ENCODE assay signal across 22 cellular contexts in genomic region chr1:243758647-243759046, GRCh38.
DNase-seq lines count a peak whose midpoint lies in the region; ATAC-seq and TF ChIP-seq lines count a peak whose summit lies in the region.
"Had no signal": no experiment of that assay in that cellular context is flagged by ENCODE, and none has a peak within 500 bp of the region (broad histone marks: within the 10 kb centered on the region; RNA-seq: fewer than 3 reads in every experiment).

No MANE protein-coding gene starts in this region.

- no peaks in the 10 kb centered on the region for H3K79me2 ChIP-seq in H9 (ENCODE audit: insufficient read depth, low read length)
- no peaks in the 10 kb centered on the region for H3K79me2 ChIP-seq in mesendoderm (ENCODE audit: control insufficient read depth, insufficient read depth, low read length)

- H3K36me3 ChIP-seq in CD8-positive, alpha-beta T cell (ENCODE audit: insufficient read depth, low read length) = no peaks in the 10 kb centered on the region
- no peaks in the 10 kb centered on the region for H3K36me3 ChIP-seq in mesendoderm (ENCODE audit: control insufficient read depth, insufficient read depth, low read length)
- H3K36me3 ChIP-seq: BE2C had no signal

- no peak overlapping the region for H2BK20ac ChIP-seq in H9 (ENCODE audit: low read depth, low read length, poor library complexity, severe bottlenecking)

- intact Hi-C loops in CD8-positive, alpha-beta T cell (cut with DNase I, micrococcal nuclease) = no loop called here

- no peak overlapping the region for H3K56ac ChIP-seq in H9 (ENCODE audit: insufficient read length, low read depth, low read length)
- no peak overlapping the region for H3K56ac ChIP-seq in mesendoderm (ENCODE audit: low read length)

- no peak overlapping the region for H3K14ac ChIP-seq in H9 (ENCODE audit: insufficient read depth, low read length)

- no peak overlapping the region for H4K91ac ChIP-seq in H9 (ENCODE audit: insufficient read length, low read depth, low read length)

- no peak overlapping the region for H3K4ac ChIP-seq in H9 (ENCODE audit: low read depth, low read length)
- no peak overlapping the region for H3K4ac ChIP-seq in mesendoderm (ENCODE audit: low read depth, low read length)

- H3K9ac ChIP-seq in H9 (ENCODE audit: extremely low read depth, insufficient read length, low read length) = no peak overlapping the region
- no peak overlapping the region for H3K9ac ChIP-seq in mesendoderm (ENCODE audit: low read length)
- H3K9ac ChIP-seq: BLaER1 treated with 17β-estradiol and CSF1 and Interleukin-3, amounts not matched to agents 10 nM and 100 nM had no signal

- no peaks in the 10 kb centered on the region for H4K20me1 ChIP-seq in H9 (ENCODE audit: control insufficient read depth, insufficient read depth, insufficient read length)

- H4K5ac ChIP-seq in H9 (ENCODE audit: insufficient read length, low read depth, low read length) = no peak overlapping the region
- H4K5ac ChIP-seq in mesendoderm (ENCODE audit: low read length) = no peak overlapping the region

- H3K79me1 ChIP-seq in H9 (ENCODE audit: insufficient read depth, low read depth, low read length, poor library complexity, severe bottlenecking) = no peaks in the 10 kb centered on the region
- H3K79me1 ChIP-seq in mesendoderm (ENCODE audit: low read length) = peaks cover 1% of the 10 kb centered on the region

- H3K4me2 ChIP-seq in H9 (ENCODE audit: insufficient read depth, insufficient read length, low read length) (no peak overlapping the region), mesendoderm (ENCODE audit: low read length) (no peak overlapping the region)
- H3K4me2 ChIP-seq: A549; BLaER1 treated with 17β-estradiol and CSF1 and Interleukin-3, amounts not matched to agents 10 nM and 100 nM had no signal

- WGBS in H9 (ENCODE audit: extremely low coverage, insufficient read length, low lambda C conversion rate) = no CpG with 5 or more reads among the region's 8 CpGs
- WGBS in mesendoderm (ENCODE audit: extremely low coverage, insufficient coverage, low lambda C conversion rate) = no CpG with 5 or more reads among the region's 8 CpGs

- no peak overlapping the region for H2AFZ ChIP-seq in H9 (ENCODE audit: low read length)

- H3K27me3 ChIP-seq in CD8-positive, alpha-beta T cell (ENCODE audit: insufficient read depth, low read length) = no peaks in the 10 kb centered on the region
- H3K27me3 ChIP-seq in H9 (ENCODE audit: insufficient read depth, low read length) (no peaks in the 10 kb centered on the region), mesendoderm (ENCODE audit: insufficient read depth, low read length, poor library complexity) (no peaks in the 10 kb centered on the region)
- H3K27me3 ChIP-seq: BE2C; BLaER1 treated with 17β-estradiol and CSF1 and Interleukin-3, amounts not matched to agents 10 nM and 100 nM had no signal

- H3K27ac Mint-ChIP-seq in CD8-positive, alpha-beta T cell = peak overlapping the region; percentile 45
- peak overlapping the region in 1 of 3 experiments; percentile 36; a peak in 2 of 7 replicates for H3K27ac Mint-ChIP-seq in H9
- H3K27ac Mint-ChIP-seq: CD14-positive monocyte had no signal

- POLR2A ChIA-PET in CD8-positive, alpha-beta T cell (lab: Charles Lee) = no interaction called here

- no peaks in the 10 kb centered on the region for H3K9me3 ChIP-seq in CD8-positive, alpha-beta T cell (ENCODE audit: low read length)
- no peaks in the 10 kb centered on the region for H3K9me3 ChIP-seq in H9 (ENCODE audit: control insufficient read depth, low read depth, low read length)
- H3K9me3 ChIP-seq: A549; BE2C; BLaER1 treated with 17β-estradiol and CSF1 and Interleukin-3, amounts not matched to agents 10 nM and 100 nM had no signal

- H3K18ac ChIP-seq in H9 (ENCODE audit: insufficient read length, low read depth, low read length) = no peak overlapping the region
- H3K18ac ChIP-seq in mesendoderm (ENCODE audit: low read length) = no peak overlapping the region

- H2BK12ac ChIP-seq in H9 (ENCODE audit: insufficient read length, low read depth, low read length) = no peak overlapping the region

- no peaks in the 10 kb centered on the region for H3K27me3 Mint-ChIP-seq in CD8-positive, alpha-beta T cell (ENCODE audit: low read depth)
- H3K27me3 Mint-ChIP-seq in H9 (ENCODE audit: low read depth) = no peaks in the 10 kb centered on the region
- H3K27me3 Mint-ChIP-seq: CD8-positive, alpha-beta memory T cell had no signal

- CTCF ChIA-PET in CD8-positive, alpha-beta T cell (lab: Charles Lee) = interaction anchor here (0.7 kb wide), 1 partner anchor 10 kb away, joined by 3 read pairs; no protein-coding TSS in a partner anchor

- TF ChIP-seq POLR2A in erythroblast (IDR thresholded peaks at IDR 0.05; ENCODE audit: low read length) = no peak

- H2BK120ac ChIP-seq in H9 (ENCODE audit: low read depth, low read length, poor library complexity, severe bottlenecking) = no peak overlapping the region
- no peak overlapping the region for H2BK120ac ChIP-seq in mesendoderm (ENCODE audit: low read depth, low read length)

- no peak for DNase-seq in CD8-positive, alpha-beta T cell
- DNase-seq in H9 (peak; percentile 34), iPS-NIHi11 (ENCODE audit: low spot score) (peak; percentile 9), mesendoderm (peak; percentile 49), CD1c-positive myeloid dendritic cell (ENCODE audit: extremely low spot score) (no peak), activated gamma-delta T cell (lab: John Stamatoyannopoulos, UW) (no peak), erythroblast (lab: John Stamatoyannopoulos, UW) (no peak), NCI-H524 (lab: John Stamatoyannopoulos, UW) (no peak)
- DNase-seq: 8988T; ACHN; AML-193; BE2C; CD8-positive, alpha-beta memory T cell; DMS 273 treated with DMSO at 0.1 percent for 48 hours; DMS79; EL; GDM1; H7 had no signal

- H3K4me3 Mint-ChIP-seq in CD8-positive, alpha-beta T cell = no peak overlapping the region
- H3K4me3 Mint-ChIP-seq in H9 = no peak overlapping the region
- H3K4me3 Mint-ChIP-seq: CD14-positive monocyte had no signal

- H3K27ac ChIP-seq in CD8-positive, alpha-beta T cell (ENCODE audit: low read depth, low read length) = no peak overlapping the region
- H3K27ac ChIP-seq in H9 (ENCODE audit: insufficient read length, low read depth, low read length) (no peak overlapping the region), mesendoderm (ENCODE audit: low read depth, low read length) (no peak overlapping the region)
- H3K27ac ChIP-seq: A549; BLaER1 treated with 17β-estradiol and CSF1 and Interleukin-3, amounts not matched to agents 10 nM and 100 nM had no signal

- H3T11ph ChIP-seq in H9 (ENCODE audit: low read length) = no peak overlapping the region

- no peaks in the 10 kb centered on the region for H3K23me2 ChIP-seq in H9 (ENCODE audit: insufficient read length, low read depth, low read length, poor library complexity, severe bottlenecking)

- peaks cover 4% of the 10 kb centered on the region for H3K36me3 Mint-ChIP-seq in CD8-positive, alpha-beta T cell
- no peaks in the 10 kb centered on the region for H3K36me3 Mint-ChIP-seq in H9 (ENCODE audit: insufficient read depth in 1 of 3, low read depth in 3 of 3)
- H3K36me3 Mint-ChIP-seq: CD14-positive monocyte; CD8-positive, alpha-beta memory T cell had no signal

- no peaks in the 10 kb centered on the region for H3K4me1 ChIP-seq in CD8-positive, alpha-beta T cell (ENCODE audit: insufficient read depth, low read length)
- no peaks in the 10 kb centered on the region for H3K4me1 ChIP-seq in H9 (ENCODE audit: insufficient read depth, low read length)
- H3K4me1 ChIP-seq in mesendoderm (ENCODE audit: control insufficient read depth, low read depth, low read length) = no peaks in the 10 kb centered on the region
- H3K4me1 ChIP-seq: BE2C had no signal

- H2BK5ac ChIP-seq in H9 (ENCODE audit: insufficient read length, low read length) = no peak overlapping the region
- H2BK5ac ChIP-seq in mesendoderm (ENCODE audit: low read length) = no peak overlapping the region

- no peak overlapping the region for H2BK15ac ChIP-seq in H9 (ENCODE audit: low read depth, low read length)
- H2BK15ac ChIP-seq in mesendoderm (replicated peaks; ENCODE audit: low read depth) = no peak overlapping the region

- no peak overlapping the region for H3K4me3 ChIP-seq in CD8-positive, alpha-beta T cell (ENCODE audit: low read depth, low read length)
- H3K4me3 ChIP-seq in mesendoderm (ENCODE audit: low read length) = no peak overlapping the region
- H3K4me3 ChIP-seq: A549; BLaER1 treated with 17β-estradiol and CSF1 and Interleukin-3, amounts not matched to agents 10 nM and 100 nM had no signal

- H2AK5ac ChIP-seq in H9 (ENCODE audit: insufficient read length, low read length) (no peak overlapping the region), mesendoderm (ENCODE audit: low read length) (no peak overlapping the region)

- peaks cover 56% of the 10 kb centered on the region for H3K4me1 Mint-ChIP-seq in CD8-positive, alpha-beta T cell (ENCODE audit: low read depth)
- H3K4me1 Mint-ChIP-seq in H9 = peaks cover 8 to 9% of the 10 kb centered on the region in 2 experiments; a peak in 3 of 4 replicates
- H3K4me1 Mint-ChIP-seq: CD14-positive monocyte had no signal

- H3K23ac ChIP-seq in H9 (ENCODE audit: insufficient read length, low read depth, low read length) (no peak overlapping the region), mesendoderm (ENCODE audit: low read length) (no peak overlapping the region)

- no peak for ATAC-seq in CD8-positive, alpha-beta T cell
- ATAC-seq: A549, HCT116 had no signal

- H4K8ac ChIP-seq in H9 (replicated peaks; ENCODE audit: insufficient read length, low read depth, low read length) = no peak overlapping the region
- no peak overlapping the region for H4K8ac ChIP-seq in mesendoderm (ENCODE audit: low read depth, low read length)

- no peak for TF ChIP-seq CTCF in CD8-positive, alpha-beta T cell (IDR thresholded peaks at IDR 0.05)
- TF ChIP-seq CTCF in H9 (conservative IDR thresholded peaks at IDR 0.05) = no peak

- no peaks in the 10 kb centered on the region for H3K9me3 Mint-ChIP-seq in CD8-positive, alpha-beta T cell
- H3K9me3 Mint-ChIP-seq in H9 = no peaks in the 10 kb centered on the region
- H3K9me3 Mint-ChIP-seq: CD14-positive monocyte; CD8-positive, alpha-beta memory T cell had no signal

Comparison
In these comparisons a context has a peak if more than half of its experiments do, and no peak if none do; other contexts are left out.
1. DNase-seq: peak in H9 (single experiment), iPS-NIHi11 (single experiment) and mesendoderm (single experiment); none in CD8-positive, alpha-beta T cell (0 of 7), CD1c-positive myeloid dendritic cell (single experiment), activated gamma-delta T cell (single experiment), erythroblast (0 of 2) and NCI-H524 (0 of 2).